ENCODE assay signal across 1 cellular context in genomic region chr1:32349211-32349708, GRCh38.
TF ChIP-seq lines count a peak whose summit lies in the region.

No MANE protein-coding gene starts in this region.

TF ChIP-seq in HepG2, 621 proteins besides CTCF, POLR2A, EP300 and RAD21 (continues in another document):
- no peak for TF ChIP-seq TMF1 (CRISPR knock-in tag; IDR thresholded peaks at IDR 0.05; ENCODE audit: low read depth)
- TF ChIP-seq, protein P1, sequence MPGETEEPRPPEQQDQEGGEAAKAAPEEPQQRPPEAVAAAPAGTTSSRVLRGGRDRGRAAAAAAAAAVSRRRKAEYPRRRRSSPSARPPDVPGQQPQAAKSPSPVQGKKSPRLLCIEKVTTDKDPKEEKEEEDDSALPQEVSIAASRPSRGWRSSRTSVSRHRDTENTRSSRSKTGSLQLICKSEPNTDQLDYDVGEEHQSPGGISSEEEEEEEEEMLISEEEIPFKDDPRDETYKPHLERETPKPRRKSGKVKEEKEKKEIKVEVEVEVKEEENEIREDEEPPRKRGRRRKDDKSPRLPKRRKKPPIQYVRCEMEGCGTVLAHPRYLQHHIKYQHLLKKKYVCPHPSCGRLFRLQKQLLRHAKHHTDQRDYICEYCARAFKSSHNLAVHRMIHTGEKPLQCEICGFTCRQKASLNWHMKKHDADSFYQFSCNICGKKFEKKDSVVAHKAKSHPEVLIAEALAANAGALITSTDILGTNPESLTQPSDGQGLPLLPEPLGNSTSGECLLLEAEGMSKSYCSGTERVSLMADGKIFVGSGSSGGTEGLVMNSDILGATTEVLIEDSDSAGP (CRISPR knock-in tag; IDR thresholded peaks at IDR 0.05; ENCODE audit: borderline replicate concordance), result peak; percentile 33; the same call in 1 of the 2 replicates
- TF ChIP-seq ADNP (CRISPR knock-in tag; IDR thresholded peaks at IDR 0.05), result peak; percentile 21; the same call in 1 of the 2 replicates
- peak; percentile 35; the same call in 1 of the 2 replicates for TF ChIP-seq KDM1A (CRISPR knock-in tag; IDR thresholded peaks at IDR 0.05)
- no peak for TF ChIP-seq SATB2 (CRISPR knock-in tag; IDR thresholded peaks at IDR 0.05)
- TF ChIP-seq MAZ (IDR thresholded peaks at IDR 0.05; ENCODE audit: borderline replicate concordance, low read depth, low read length), result no peak
- no peak for TF ChIP-seq MAZ (CRISPR knock-in tag; IDR thresholded peaks at IDR 0.05; ENCODE audit: low read depth)
- no peak; the same call in 1 of the 2 replicates for TF ChIP-seq MED1 (CRISPR knock-in tag; IDR thresholded peaks at IDR 0.05)
- TF ChIP-seq ATF7 (IDR thresholded peaks at IDR 0.05), result no peak
- TF ChIP-seq ATF7 (CRISPR knock-in tag; IDR thresholded peaks at IDR 0.05), result 0 out of 2 replicates have a peak, but pooled peaks have one; percentile 69
- TF ChIP-seq RCOR2 (CRISPR knock-in tag; IDR thresholded peaks at IDR 0.05), result peak; percentile 33; the same call in 1 of the 2 replicates
- TF ChIP-seq, protein P2, sequence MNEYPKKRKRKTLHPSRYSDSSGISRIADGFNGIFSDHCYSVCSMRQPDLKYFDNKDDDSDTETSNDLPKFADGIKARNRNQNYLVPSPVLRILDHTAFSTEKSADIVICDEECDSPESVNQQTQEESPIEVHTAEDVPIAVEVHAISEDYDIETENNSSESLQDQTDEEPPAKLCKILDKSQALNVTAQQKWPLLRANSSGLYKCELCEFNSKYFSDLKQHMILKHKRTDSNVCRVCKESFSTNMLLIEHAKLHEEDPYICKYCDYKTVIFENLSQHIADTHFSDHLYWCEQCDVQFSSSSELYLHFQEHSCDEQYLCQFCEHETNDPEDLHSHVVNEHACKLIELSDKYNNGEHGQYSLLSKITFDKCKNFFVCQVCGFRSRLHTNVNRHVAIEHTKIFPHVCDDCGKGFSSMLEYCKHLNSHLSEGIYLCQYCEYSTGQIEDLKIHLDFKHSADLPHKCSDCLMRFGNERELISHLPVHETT (CRISPR knock-in tag; conservative IDR thresholded peaks at IDR 0.05), result no peak
- TF ChIP-seq RBM39 (IDR thresholded peaks at IDR 0.05; ENCODE audit: low read depth, low read length, poor library complexity, severe bottlenecking), result no peak
- TF ChIP-seq HDAC1 (CRISPR knock-in tag; IDR thresholded peaks at IDR 0.05), result peak; percentile 52
- TF ChIP-seq ZNF232 (CRISPR knock-in tag; IDR thresholded peaks at IDR 0.05; ENCODE audit: borderline replicate concordance), result 0 out of 2 replicates have a peak, but pooled peaks have one; percentile 27
- TF ChIP-seq CREM (IDR thresholded peaks at IDR 0.05), result peak; percentile 26; the same call in 1 of the 2 replicates
- no peak for TF ChIP-seq CREM (CRISPR knock-in tag; IDR thresholded peaks at IDR 0.05)
- TF ChIP-seq, protein P3, sequence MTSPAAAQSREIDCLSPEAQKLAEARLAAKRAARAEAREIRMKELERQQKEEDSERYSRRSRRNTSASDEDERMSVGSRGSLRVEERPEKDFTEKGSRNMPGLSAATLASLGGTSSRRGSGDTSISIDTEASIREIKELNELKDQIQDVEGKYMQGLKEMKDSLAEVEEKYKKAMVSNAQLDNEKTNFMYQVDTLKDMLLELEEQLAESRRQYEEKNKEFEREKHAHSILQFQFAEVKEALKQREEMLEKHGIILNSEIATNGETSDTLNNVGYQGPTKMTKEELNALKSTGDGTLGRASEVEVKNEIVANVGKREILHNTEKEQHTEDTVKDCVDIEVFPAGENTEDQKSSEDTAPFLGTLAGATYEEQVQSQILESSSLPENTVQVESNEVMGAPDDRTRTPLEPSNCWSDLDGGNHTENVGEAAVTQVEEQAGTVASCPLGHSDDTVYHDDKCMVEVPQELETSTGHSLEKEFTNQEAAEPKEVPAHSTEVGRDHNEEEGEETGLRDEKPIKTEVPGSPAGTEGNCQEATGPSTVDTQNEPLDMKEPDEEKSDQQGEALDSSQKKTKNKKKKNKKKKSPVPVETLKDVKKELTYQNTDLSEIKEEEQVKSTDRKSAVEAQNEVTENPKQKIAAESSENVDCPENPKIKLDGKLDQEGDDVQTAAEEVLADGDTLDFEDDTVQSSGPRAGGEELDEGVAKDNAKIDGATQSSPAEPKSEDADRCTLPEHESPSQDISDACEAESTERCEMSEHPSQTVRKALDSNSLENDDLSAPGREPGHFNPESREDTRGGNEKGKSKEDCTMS (CRISPR knock-in tag; conservative IDR thresholded peaks at IDR 0.05), result no peak
- peak; percentile 86 for TF ChIP-seq ZNF121 (CRISPR knock-in tag; IDR thresholded peaks at IDR 0.05)
- TF ChIP-seq, protein P4, sequence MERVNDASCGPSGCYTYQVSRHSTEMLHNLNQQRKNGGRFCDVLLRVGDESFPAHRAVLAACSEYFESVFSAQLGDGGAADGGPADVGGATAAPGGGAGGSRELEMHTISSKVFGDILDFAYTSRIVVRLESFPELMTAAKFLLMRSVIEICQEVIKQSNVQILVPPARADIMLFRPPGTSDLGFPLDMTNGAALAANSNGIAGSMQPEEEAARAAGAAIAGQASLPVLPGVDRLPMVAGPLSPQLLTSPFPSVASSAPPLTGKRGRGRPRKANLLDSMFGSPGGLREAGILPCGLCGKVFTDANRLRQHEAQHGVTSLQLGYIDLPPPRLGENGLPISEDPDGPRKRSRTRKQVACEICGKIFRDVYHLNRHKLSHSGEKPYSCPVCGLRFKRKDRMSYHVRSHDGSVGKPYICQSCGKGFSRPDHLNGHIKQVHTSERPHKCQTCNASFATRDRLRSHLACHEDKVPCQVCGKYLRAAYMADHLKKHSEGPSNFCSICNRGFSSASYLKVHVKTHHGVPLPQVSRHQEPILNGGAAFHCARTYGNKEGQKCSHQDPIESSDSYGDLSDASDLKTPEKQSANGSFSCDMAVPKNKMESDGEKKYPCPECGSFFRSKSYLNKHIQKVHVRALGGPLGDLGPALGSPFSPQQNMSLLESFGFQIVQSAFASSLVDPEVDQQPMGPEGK (CRISPR knock-in tag; IDR thresholded peaks at IDR 0.05), result 0 out of 2 replicates have a peak, but pooled peaks have one; percentile 24
- TF ChIP-seq MYC (CRISPR knock-in tag; IDR thresholded peaks at IDR 0.05; ENCODE audit: borderline replicate concordance), result peak; percentile 51; the same call in 1 of the 2 replicates
- TF ChIP-seq RFX5 (IDR thresholded peaks at IDR 0.05; ENCODE audit: low read depth, low read length), result no peak
- peak; percentile 67; the same call in 1 of the 2 replicates for TF ChIP-seq ETV5 (CRISPR knock-in tag; IDR thresholded peaks at IDR 0.05; ENCODE audit: borderline replicate concordance)
- 0 out of 2 replicates have a peak, but pooled peaks have one; percentile 32 for TF ChIP-seq ZSCAN29 (CRISPR knock-in tag; conservative IDR thresholded peaks at IDR 0.05)
- TF ChIP-seq ZNF687 (CRISPR knock-in tag; IDR thresholded peaks at IDR 0.05), result peak; percentile 80
- no peak for TF ChIP-seq GABPB1 (CRISPR knock-in tag; IDR thresholded peaks at IDR 0.05)
- no peak for TF ChIP-seq ZNF616 (CRISPR knock-in tag; IDR thresholded peaks at IDR 0.05; ENCODE audit: low read depth)
- TF ChIP-seq ELF3 (CRISPR knock-in tag; IDR thresholded peaks at IDR 0.05), result 0 out of 2 replicates have a peak, but pooled peaks have one; percentile 33
- no peak for TF ChIP-seq GABPA (IDR thresholded peaks at IDR 0.05; ENCODE audit: low read depth, low read length)
- peak; percentile 10; the same call in 1 of the 2 replicates for TF ChIP-seq GABPA (CRISPR knock-in tag; IDR thresholded peaks at IDR 0.05; ENCODE audit: low read depth)
- no peak for TF ChIP-seq MEIS1 (CRISPR knock-in tag; IDR thresholded peaks at IDR 0.05; ENCODE audit: borderline replicate concordance)
- TF ChIP-seq ZBTB10 (CRISPR knock-in tag; IDR thresholded peaks at IDR 0.05; ENCODE audit: borderline replicate concordance), result peak; percentile 74; the same call in 1 of the 2 replicates
- no peak for TF ChIP-seq CREB1 (IDR thresholded peaks at IDR 0.05)
- TF ChIP-seq CREB1 (CRISPR knock-in tag; IDR thresholded peaks at IDR 0.05), result peak; percentile 26; the same call in 1 of the 2 replicates
- 0 out of 2 replicates have a peak, but pooled peaks have one; percentile 18 for TF ChIP-seq SPEN (CRISPR knock-in tag; IDR thresholded peaks at IDR 0.05; ENCODE audit: low read depth)
- TF ChIP-seq HIC2 (CRISPR knock-in tag; IDR thresholded peaks at IDR 0.05; ENCODE audit: low read depth), result no peak
- TF ChIP-seq ARNTL (CRISPR knock-in tag; IDR thresholded peaks at IDR 0.05), result no peak
- TF ChIP-seq KMT2A (CRISPR knock-in tag; IDR thresholded peaks at IDR 0.05), result no peak
- TF ChIP-seq ZNF263 (CRISPR knock-in tag; IDR thresholded peaks at IDR 0.05), result peak; percentile 66
- TF ChIP-seq, protein P5, sequence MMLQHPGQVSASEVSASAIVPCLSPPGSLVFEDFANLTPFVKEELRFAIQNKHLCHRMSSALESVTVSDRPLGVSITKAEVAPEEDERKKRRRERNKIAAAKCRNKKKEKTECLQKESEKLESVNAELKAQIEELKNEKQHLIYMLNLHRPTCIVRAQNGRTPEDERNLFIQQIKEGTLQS (CRISPR knock-in tag; IDR thresholded peaks at IDR 0.05), result peak; percentile 30; the same call in 1 of the 2 replicates
- TF ChIP-seq TARDBP (CRISPR knock-in tag; IDR thresholded peaks at IDR 0.05), result 0 out of 2 replicates have a peak, but pooled peaks have one; percentile 31
- TF ChIP-seq ZNF776 (CRISPR knock-in tag; IDR thresholded peaks at IDR 0.05), result no peak
- peak; percentile 39; the same call in 1 of the 2 replicates for TF ChIP-seq ZNF614 (CRISPR knock-in tag; IDR thresholded peaks at IDR 0.05; ENCODE audit: borderline replicate concordance)
- peak; percentile 47; the same call in 1 of the 2 replicates for TF ChIP-seq RFXAP (CRISPR knock-in tag; IDR thresholded peaks at IDR 0.05; ENCODE audit: borderline replicate concordance)
